ENCODE assay signal across 10 cellular contexts in genomic region chr1:208235356-208235982, GRCh38. TPM values are rescaled to one million over a fixed set of nuclear protein-coding genes. Genes with fewer than 3 reads are reported as not detected.
DNase-seq lines count a peak whose midpoint lies in the region; ATAC-seq and TF ChIP-seq lines count a peak whose summit lies in the region.
"Had no signal": no experiment of that assay in that cellular context is flagged by ENCODE, and none has a peak within 500 bp of the region (broad histone marks: within the 10 kb centered on the region; RNA-seq: fewer than 3 reads in every experiment).

No MANE protein-coding gene starts in this region.

- H3K4me1 ChIP-seq in ACC112 (ENCODE audit: control insufficient read depth, insufficient read depth, low read length, unreplicated experiment) = peaks cover 89% of the 10 kb centered on the region
- peaks cover 74 to 100% (median 100%) of the 10 kb centered on the region in 4 donors for H3K4me1 ChIP-seq in esophagus muscularis mucosa
- H3K4me1 ChIP-seq in naive thymus-derived CD4-positive, alpha-beta T cell (ENCODE audit: control insufficient read depth in 2 of 2, insufficient read depth in 2 of 2, low read length in 2 of 2) = peaks cover 3 to 4% of the 10 kb centered on the region in 2 donors

- H3K9me3 Mint-ChIP-seq in osteocyte (ENCODE audit: unreplicated experiment) = no peaks in the 10 kb centered on the region
- no peaks in the 10 kb centered on the region for H3K9me3 Mint-ChIP-seq in naive thymus-derived CD4-positive, alpha-beta T cell

- CTCF ChIA-PET in naive thymus-derived CD4-positive, alpha-beta T cell (lab: Charles Lee) = interaction anchor here (1.5 to 1.6 kb wide), 2 partner anchors 10 to 213 kb away, joined by 3 to 5 read pairs; no protein-coding TSS in a partner anchor

- POLR2A ChIA-PET in naive thymus-derived CD4-positive, alpha-beta T cell (lab: Charles Lee) = no interaction called here

- H3K79me2 ChIP-seq in ACC112 (ENCODE audit: control insufficient read depth, insufficient read depth, low read length, unreplicated experiment) = peaks cover 99% of the 10 kb centered on the region

- H3K36me3 ChIP-seq in ACC112 (ENCODE audit: insufficient read depth, low read length) (no peaks in the 10 kb centered on the region), esophagus muscularis mucosa (peaks cover 0 to 15% (median 0%) of the 10 kb centered on the region in 4 donors)
- no peaks in the 10 kb centered on the region for H3K36me3 ChIP-seq in naive thymus-derived CD4-positive, alpha-beta T cell (ENCODE audit: control insufficient read depth in 2 of 3, insufficient read depth in 3 of 3, low read length in 3 of 3)

- no peak for TF ChIP-seq POLR2A in esophagus muscularis mucosa (IDR thresholded peaks at IDR 0.05; ENCODE audit: low read depth)

- ATAC-seq in GM21381 (IDR thresholded peaks at IDR 0.05; ENCODE audit: unreplicated experiment) = no peak
- no peak for ATAC-seq in HG02763 (IDR thresholded peaks at IDR 0.05; ENCODE audit: unreplicated experiment)
- no peak for ATAC-seq in GM21447 (IDR thresholded peaks at IDR 0.05; ENCODE audit: unreplicated experiment)
- no peak for ATAC-seq in naive thymus-derived CD4-positive, alpha-beta T cell
- ATAC-seq: Panc1 had no signal

- TF ChIP-seq CTCF in esophagus muscularis mucosa (IDR thresholded peaks at IDR 0.05) (no peak), osteocyte (IDR thresholded peaks at IDR 0.05) (no peak)

- intact Hi-C loops in esophagus muscularis mucosa (cut with DNase I) = loop anchor here (5.0 kb wide), 1 partner anchor 53 kb away; no protein-coding TSS in a partner anchor
- intact Hi-C loops in naive thymus-derived CD4-positive, alpha-beta T cell (cut with micrococcal nuclease) = no loop called here

- no peak for TF ChIP-seq EP300 in esophagus muscularis mucosa (IDR thresholded peaks at IDR 0.05)

- DNase-seq in MV-4-11 (lab: John Stamatoyannopoulos, UW) = peak; percentile 15
- DNase-seq in esophagus muscularis mucosa (ENCODE audit: extremely low spot score) = no peak
- DNase-seq in osteocyte (ENCODE audit: extremely low spot score, unreplicated experiment) = no peak
- DNase-seq in naive thymus-derived CD4-positive, alpha-beta T cell = no peak

- peak overlapping the region; percentile 69 for H3K27ac ChIP-seq in ACC112 (ENCODE audit: low read depth, low read length)
- H3K27ac ChIP-seq in esophagus muscularis mucosa (replicated peaks in 1 of 4) = peak overlapping the region; percentile 66 to 94 (median 82)
- H3K27ac ChIP-seq in naive thymus-derived CD4-positive, alpha-beta T cell (ENCODE audit: low read depth, low read length) = no peak overlapping the region
- H3K27ac ChIP-seq: KMS-11 had no signal

- no peaks in the 10 kb centered on the region for H3K9me3 ChIP-seq in esophagus muscularis mucosa
- no peaks in the 10 kb centered on the region for H3K9me3 ChIP-seq in naive thymus-derived CD4-positive, alpha-beta T cell (ENCODE audit: control insufficient read depth in 2 of 3, low read length in 3 of 3)

- H3K27me3 ChIP-seq in ACC112 (ENCODE audit: insufficient read depth, low read length) (no peaks in the 10 kb centered on the region), esophagus muscularis mucosa (no peaks in the 10 kb centered on the region)
- no peaks in the 10 kb centered on the region for H3K27me3 ChIP-seq in naive thymus-derived CD4-positive, alpha-beta T cell (ENCODE audit: control insufficient read depth in 2 of 2, insufficient read depth in 2 of 2, low read length in 2 of 2)

- H3K4me3 Mint-ChIP-seq in osteocyte (ENCODE audit: unreplicated experiment) = no peak overlapping the region
- H3K4me3 Mint-ChIP-seq in naive thymus-derived CD4-positive, alpha-beta T cell = no peak overlapping the region

- H3K4me3 ChIP-seq in ACC112 (ENCODE audit: low read depth, low read length) (no peak overlapping the region), esophagus muscularis mucosa (peak overlapping the region in 2 of 4 donors; percentile 8 to 24)
- no peak overlapping the region for H3K4me3 ChIP-seq in naive thymus-derived CD4-positive, alpha-beta T cell (ENCODE audit: low read length)

- H3K27ac Mint-ChIP-seq in osteocyte (ENCODE audit: unreplicated experiment) = peak overlapping the region; percentile 78
- peak overlapping the region in 1 of 9 donors; percentile 71 for H3K27ac Mint-ChIP-seq in naive thymus-derived CD4-positive, alpha-beta T cell

- no peaks in the 10 kb centered on the region for H3K36me3 Mint-ChIP-seq in osteocyte (ENCODE audit: unreplicated experiment)
- no peaks in the 10 kb centered on the region for H3K36me3 Mint-ChIP-seq in naive thymus-derived CD4-positive, alpha-beta T cell

- peak overlapping the region; percentile 79 for H2AFZ ChIP-seq in ACC112 (ENCODE audit: low read length, unreplicated experiment)

- H3K4me1 Mint-ChIP-seq in osteocyte (ENCODE audit: unreplicated experiment) = peaks cover 94% of the 10 kb centered on the region
- peaks cover 9 to 17% (median 12%) of the 10 kb centered on the region in 7 donors for H3K4me1 Mint-ChIP-seq in naive thymus-derived CD4-positive, alpha-beta T cell

- H3K27me3 Mint-ChIP-seq in osteocyte (ENCODE audit: unreplicated experiment) = no peaks in the 10 kb centered on the region
- H3K27me3 Mint-ChIP-seq in naive thymus-derived CD4-positive, alpha-beta T cell = peaks cover 32 to 70% (median 43%) of the 10 kb centered on the region in 5 donors

- 62% methylated on average over 9 of the region's 9 CpGs for WGBS in esophagus muscularis mucosa

RNA-seq across cellular contexts. Expression of gene PLXNA2, which starts 8.7 kb away (rescaled TPM):
- total RNA-seq in esophagus muscularis mucosa (10 to 100 TPM; 19.8 to 41.6 (median 27.9) TPM), osteocyte (19.5 and 20.5 TPM in 2 replicates)
- 1 to 10 TPM in 4 of 5 experiments, under 1 TPM in 1; 0.70 to 5.4 (median 1.4) TPM for total RNA-seq in naive thymus-derived CD4-positive, alpha-beta T cell
- polyA plus RNA-seq in naive thymus-derived CD4-positive, alpha-beta T cell = not detected
